27 cellular contexts compared by ENCODE assay signal in the genomic region with DNA sequence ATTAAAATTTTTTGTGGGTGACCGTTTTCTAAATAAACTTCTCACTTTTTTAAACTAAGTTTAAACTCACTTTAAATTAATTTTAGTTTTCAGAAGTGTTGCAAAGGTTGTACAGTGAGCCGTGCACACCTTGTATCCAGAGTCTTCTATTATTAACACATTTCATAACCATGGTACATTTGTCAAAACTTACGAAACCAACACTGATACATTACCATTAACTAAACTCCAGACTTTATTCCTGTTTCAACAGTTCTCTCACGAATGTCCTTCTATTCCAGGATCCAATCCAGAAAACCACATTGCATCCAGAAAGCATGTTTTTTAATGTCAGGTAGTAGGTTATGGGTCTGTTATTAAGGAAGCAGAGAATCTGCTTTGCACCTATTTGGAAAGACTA.
DNase-seq lines count a peak whose midpoint lies in the region; ATAC-seq, FAIRE-seq and TF ChIP-seq lines count a peak whose summit lies in the region.
"Had no signal": no experiment of that assay in that cellular context is flagged by ENCODE, and none has a peak within 500 bp of the region (broad histone marks: within the 10 kb centered on the region; RNA-seq: fewer than 3 reads in every experiment).

No MANE protein-coding gene starts in this region.

- H3K27ac ChIP-seq in liver (ENCODE audit: low read depth in 1 of 2, low read length in 2 of 2), result peak overlapping the region in 1 of 2 donors; percentile 64
- no peak overlapping the region for H3K27ac ChIP-seq in HepG2 (ENCODE audit: extremely low read length, insufficient read depth, low read length)
- H3K27ac ChIP-seq: 22Rv1, A549, BLaER1 had no signal

- no peak overlapping the region for H3K4me2 ChIP-seq in HepG2 (ENCODE audit: low read depth, low read length)
- H3K4me2 ChIP-seq: A549, BLaER1 had no signal

- no peak overlapping the region for H2AFZ ChIP-seq in HepG2 (ENCODE audit: low read length)

- in situ Hi-C loops in HepG2 (cut with HindIII; ENCODE audit: extremely low pct_ligation_motif_present, low pct_unique_long_range_greater_than_20kb), result no loop called here

- no peaks in the 10 kb centered on the region for H3K36me3 Mint-ChIP-seq in nephron (ENCODE audit: low read depth)
- H3K36me3 Mint-ChIP-seq: CD14-positive monocyte; CD4-positive, alpha-beta memory T cell; CD4-positive, CD25-positive, alpha-beta regulatory T cell; CD8-positive, alpha-beta memory T cell had no signal

- TF ChIP-seq RAD21 in liver (IDR thresholded peaks at IDR 0.05), result peak in 1 of 2 donors; percentile 40
- TF ChIP-seq RAD21 in HepG2 (CRISPR knock-in tag; IDR thresholded peaks at IDR 0.05), result no peak

- CTCF ChIA-PET in HepG2 (lab: Yijun Ruan, JAX; ENCODE audit: low intra/inter-chr PET ratio, low total read pairs), result no interaction called here

- H3K4me1 Mint-ChIP-seq in nephron, result peaks cover 20% of the 10 kb centered on the region
- H3K4me1 Mint-ChIP-seq: CD14-positive monocyte; CD4-positive, alpha-beta memory T cell; CD4-positive, CD25-positive, alpha-beta regulatory T cell; CD8-positive, alpha-beta memory T cell had no signal

- H3K9me3 Mint-ChIP-seq in nephron, result no peaks in the 10 kb centered on the region

- 34% methylated on average over 4 of the region's 4 CpGs for WGBS in liver
- WGBS in HepG2 (ENCODE audit: low lambda C conversion rate), result 11% methylated on average over 4 of the region's 4 CpGs

- peak overlapping the region; percentile 11 to 91 (median 79) for H3K27ac Mint-ChIP-seq in nephron
- H3K27ac Mint-ChIP-seq: CD14-positive monocyte; CD4-positive, alpha-beta memory T cell; CD4-positive, CD25-positive, alpha-beta regulatory T cell; CD8-positive, alpha-beta memory T cell had no signal

- intact Hi-C loops in HepG2 (cut with micrococcal nuclease; ENCODE audit: unreplicated experiment), result no loop called here

- POLR2A ChIA-PET in HepG2 (lab: Yijun Ruan, JAX), result no interaction called here

- H3K9me3 ChIP-seq in liver (ENCODE audit: control insufficient read depth in 4 of 4, low read length in 3 of 4) (no peaks in the 10 kb centered on the region), HepG2 (ENCODE audit: low read length) (peaks cover 96% of the 10 kb centered on the region)
- H3K9me3 ChIP-seq: A549, BE2C, BLaER1 had no signal

- no peak for TF ChIP-seq POLR2A in HepG2 (IDR thresholded peaks at IDR 0.05; ENCODE audit: insufficient read depth in 1 of 2, low read depth in 2 of 2, low read length in 2 of 2)

- no peak overlapping the region for H3K9ac ChIP-seq in liver (ENCODE audit: low read depth in 1 of 2, low read length in 2 of 2)
- H3K9ac ChIP-seq in HepG2 (ENCODE audit: insufficient read depth, low read depth, low read length), result no peak overlapping the region
- H3K9ac ChIP-seq: BLaER1 had no signal

- no peak for TF ChIP-seq CTCF in liver (IDR thresholded peaks at IDR 0.05; ENCODE audit: low read depth, low read length, missing input control)
- no peak for TF ChIP-seq CTCF in HepG2 (CRISPR knock-in tag; IDR thresholded peaks at IDR 0.05)
- no peak for TF ChIP-seq CTCF in nephron (IDR thresholded peaks at IDR 0.05; ENCODE audit: unreplicated experiment in 3 of 3)

- no peaks in the 10 kb centered on the region for H3K36me3 ChIP-seq in liver (ENCODE audit: control insufficient read depth in 4 of 4, insufficient read depth in 3 of 4, low read depth in 1 of 4, low read length in 3 of 4)
- no peaks in the 10 kb centered on the region for H3K36me3 ChIP-seq in HepG2 (replicated peaks in 1 of 2; ENCODE audit: control insufficient read depth in 1 of 2, insufficient read depth in 2 of 2, low read length in 2 of 2)
- H3K36me3 ChIP-seq: BE2C, BLaER1 had no signal

- peaks cover 5 to 15% (median 10%) of the 10 kb centered on the region in 4 donors for H3K4me1 ChIP-seq in liver (ENCODE audit: control insufficient read depth in 4 of 4, insufficient read depth in 4 of 4, low read length in 3 of 4)
- H3K4me1 ChIP-seq in HepG2 (ENCODE audit: insufficient read depth, low read length), result no peaks in the 10 kb centered on the region
- H3K4me1 ChIP-seq: A549, BE2C, BLaER1 had no signal

- H3K4me3 ChIP-seq in liver (ENCODE audit: low read depth in 1 of 3, low read length in 3 of 3) (no peak overlapping the region), HepG2 (replicated peaks in 1 of 3; ENCODE audit: insufficient read depth in 1 of 3, low read depth in 2 of 3, low read length in 3 of 3) (no peak overlapping the region)
- H3K4me3 ChIP-seq: A549, BLaER1, GM12878 had no signal

- no peaks in the 10 kb centered on the region for H3K27me3 Mint-ChIP-seq in nephron (ENCODE audit: low read depth)
- H3K27me3 Mint-ChIP-seq: CD4-positive, alpha-beta memory T cell; CD4-positive, CD25-positive, alpha-beta regulatory T cell; CD8-positive, alpha-beta memory T cell had no signal

- H3K79me2 ChIP-seq in HepG2 (ENCODE audit: insufficient read depth, low read length), result no peaks in the 10 kb centered on the region

- H4K20me1 ChIP-seq in HepG2 (ENCODE audit: insufficient read depth, low read length), result no peaks in the 10 kb centered on the region
- H4K20me1 ChIP-seq: BLaER1 had no signal

- ATAC-seq in HepG2, result no peak
- ATAC-seq in left lobe of liver, result peak; percentile 76
- no peak for ATAC-seq in HG03354 (IDR thresholded peaks at IDR 0.05; ENCODE audit: poor library complexity, severe bottlenecking, unreplicated experiment)
- ATAC-seq: A549, GM12878 had no signal

- no peak for FAIRE-seq in HepG2 (lab: Jason Lieb, UNC)
- FAIRE-seq: A549, GM12878, GM12892, GM18507 had no signal

- no TSS peak for BruUV-seq in HepG2 (replicated peaks; lab: Mats Ljungman, UMichigan)

- no peak overlapping the region for H3K4me3 Mint-ChIP-seq in nephron
- H3K4me3 Mint-ChIP-seq: CD14-positive monocyte; CD4-positive, alpha-beta memory T cell; CD4-positive, CD25-positive, alpha-beta regulatory T cell; CD8-positive, alpha-beta memory T cell had no signal

- DNase-seq in HepG2 (ENCODE audit: low spot score) (no peak), left lobe of liver (ENCODE audit: low spot score) (no peak), RPMI8226 (no peak), AML-193 (lab: John Stamatoyannopoulos, UW) (no peak)
- DNase-seq: BE2C; C1 segment of cervical spinal cord; CD4-positive, alpha-beta memory T cell; CD4-positive, CD25-positive, alpha-beta regulatory T cell; CD8-positive, alpha-beta memory T cell; COR-L47; DMS 273 treated with DMSO at 0.1 percent for 48 hours; DMS153; DMS53; DMS79; DND-41; EL; GDM1 had no signal

- H3K27me3 ChIP-seq in liver (ENCODE audit: control insufficient read depth in 4 of 4, insufficient read depth in 4 of 4, low read length in 3 of 4), result no peaks in the 10 kb centered on the region
- H3K27me3 ChIP-seq in HepG2 (ENCODE audit: control insufficient read depth in 1 of 2, insufficient read depth in 2 of 2, low read length in 2 of 2), result no peaks in the 10 kb centered on the region
- H3K27me3 ChIP-seq: BE2C, BLaER1 had no signal

- TF ChIP-seq EP300 in HepG2 (IDR thresholded peaks at IDR 0.05; ENCODE audit: low read depth in 2 of 2, low read length in 2 of 2), result no peak
- TF ChIP-seq EP300 in HepG2 (CRISPR knock-in tag; IDR thresholded peaks at IDR 0.05; ENCODE audit: borderline replicate concordance), result no peak

TF ChIP-seq in liver, 16 proteins besides CTCF, POLR2A, EP300 and RAD21 (continues in another document):
- TF ChIP-seq FOXA2 (IDR thresholded peaks at IDR 0.05), result no peak
- TF ChIP-seq EGR1 (IDR thresholded peaks at IDR 0.05; ENCODE audit: low read depth in 2 of 2), result no peak
- no peak for TF ChIP-seq FOXA1 (IDR thresholded peaks at IDR 0.05)
- TF ChIP-seq RXRA (IDR thresholded peaks at IDR 0.05), result peak in 1 of 2 donors; percentile 34
- TF ChIP-seq JUND (IDR thresholded peaks at IDR 0.05), result no peak
- no peak for TF ChIP-seq HNF4G (IDR thresholded peaks at IDR 0.05)
- TF ChIP-seq, protein P1, sequence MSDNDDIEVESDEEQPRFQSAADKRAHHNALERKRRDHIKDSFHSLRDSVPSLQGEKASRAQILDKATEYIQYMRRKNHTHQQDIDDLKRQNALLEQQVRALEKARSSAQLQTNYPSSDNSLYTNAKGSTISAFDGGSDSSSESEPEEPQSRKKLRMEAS (IDR thresholded peaks at IDR 0.05), result no peak
- no peak for TF ChIP-seq GABPA (IDR thresholded peaks at IDR 0.05 in 1 of 2, conservative IDR thresholded peaks at IDR 0.05 in 1 of 2)
- TF ChIP-seq SP1 (IDR thresholded peaks at IDR 0.05), result peak; percentile 21

TF ChIP-seq in HepG2, 621 proteins besides CTCF, POLR2A, EP300 and RAD21 (continues in another document):
- TF ChIP-seq HNRNPUL1 (IDR thresholded peaks at IDR 0.05; ENCODE audit: low read depth, low read length) (no peak), MAFG (CRISPR knock-in tag; IDR thresholded peaks at IDR 0.05) (no peak), SAFB2 (CRISPR knock-in tag; IDR thresholded peaks at IDR 0.05; ENCODE audit: borderline replicate concordance, low read depth) (no peak), MATR3 (CRISPR knock-in tag; IDR thresholded peaks at IDR 0.05) (no peak), DPF2 (CRISPR knock-in tag; IDR thresholded peaks at IDR 0.05; ENCODE audit: borderline replicate concordance, low read depth) (no peak)
- TF ChIP-seq, protein P2, sequence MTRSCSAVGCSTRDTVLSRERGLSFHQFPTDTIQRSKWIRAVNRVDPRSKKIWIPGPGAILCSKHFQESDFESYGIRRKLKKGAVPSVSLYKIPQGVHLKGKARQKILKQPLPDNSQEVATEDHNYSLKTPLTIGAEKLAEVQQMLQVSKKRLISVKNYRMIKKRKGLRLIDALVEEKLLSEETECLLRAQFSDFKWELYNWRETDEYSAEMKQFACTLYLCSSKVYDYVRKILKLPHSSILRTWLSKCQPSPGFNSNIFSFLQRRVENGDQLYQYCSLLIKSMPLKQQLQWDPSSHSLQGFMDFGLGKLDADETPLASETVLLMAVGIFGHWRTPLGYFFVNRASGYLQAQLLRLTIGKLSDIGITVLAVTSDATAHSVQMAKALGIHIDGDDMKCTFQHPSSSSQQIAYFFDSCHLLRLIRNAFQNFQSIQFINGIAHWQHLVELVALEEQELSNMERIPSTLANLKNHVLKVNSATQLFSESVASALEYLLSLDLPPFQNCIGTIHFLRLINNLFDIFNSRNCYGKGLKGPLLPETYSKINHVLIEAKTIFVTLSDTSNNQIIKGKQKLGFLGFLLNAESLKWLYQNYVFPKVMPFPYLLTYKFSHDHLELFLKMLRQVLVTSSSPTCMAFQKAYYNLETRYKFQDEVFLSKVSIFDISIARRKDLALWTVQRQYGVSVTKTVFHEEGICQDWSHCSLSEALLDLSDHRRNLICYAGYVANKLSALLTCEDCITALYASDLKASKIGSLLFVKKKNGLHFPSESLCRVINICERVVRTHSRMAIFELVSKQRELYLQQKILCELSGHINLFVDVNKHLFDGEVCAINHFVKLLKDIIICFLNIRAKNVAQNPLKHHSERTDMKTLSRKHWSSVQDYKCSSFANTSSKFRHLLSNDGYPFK (CRISPR knock-in tag; IDR thresholded peaks at IDR 0.05; ENCODE audit: borderline replicate concordance), result no peak
